8 cellular contexts compared by ENCODE assay signal in the genomic region with DNA sequence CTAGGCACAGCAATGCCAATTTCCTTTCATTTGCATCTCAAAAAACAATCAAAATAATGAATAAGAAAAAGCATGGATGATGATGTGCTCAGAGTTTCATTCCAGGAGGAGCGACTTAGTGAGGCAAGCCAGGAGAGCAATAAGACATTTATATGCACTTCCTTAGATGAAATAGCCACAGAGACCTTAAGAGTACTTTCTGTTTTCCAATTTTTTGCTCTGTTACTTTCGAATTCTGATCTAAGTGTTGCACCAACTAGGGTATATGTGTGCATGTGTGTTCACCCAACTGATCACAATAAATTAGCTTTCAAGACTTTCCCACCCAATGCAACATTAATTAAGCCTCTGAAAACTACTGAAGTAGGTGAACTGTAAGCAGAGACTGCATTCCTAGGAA. TPM values are rescaled to one million over a fixed set of nuclear protein-coding genes. Genes with fewer than 3 reads are reported as not detected.
DNase-seq lines count a peak whose midpoint lies in the region; ATAC-seq and TF ChIP-seq lines count a peak whose summit lies in the region.

No MANE protein-coding gene starts in this region.

- CTCF ChIA-PET in activated CD8-positive, alpha-beta memory T cell treated with anti-CD3 and anti-CD28 coated beads, Interleukin-2, amount 10 ng/mL, durations not matched to agents 7 days and 5 days (lab: Charles Lee) = interaction anchor here (0.9 to 2.0 kb wide), 2 partner anchors 10 to 154 kb away, joined by 3 to 5 read pairs; no protein-coding TSS in a partner anchor

- H3K4me1 ChIP-seq in liver (ENCODE audit: control insufficient read depth in 4 of 4, insufficient read depth in 4 of 4, low read length in 3 of 4) (peaks cover 0 to 13% (median 10%) of the 10 kb centered on the region in 4 donors), thoracic aorta (ENCODE audit: control insufficient read depth in 1 of 2, low read depth in 2 of 2) (peaks cover 0 to 11% of the 10 kb centered on the region in 2 donors)

- no peak for DNase-seq in activated CD8-positive, alpha-beta memory T cell treated with anti-CD3 and anti-CD28 coated beads, Interleukin-2, amount 10 ng/mL, durations not matched to agents 7 days and 5 days
- DNase-seq in activated CD8-positive, alpha-beta memory T cell treated with anti-CD3 and anti-CD28 coated beads, Interleukin-2, amount 50 U/mL, for 4 hours = no peak
- no peak for DNase-seq in astrocyte of the spinal cord (ENCODE audit: low read depth, low spot score)
- DNase-seq in thoracic aorta (ENCODE audit: low spot score) = no peak
- no peak for DNase-seq in AG08396 (ENCODE audit: low spot score)

- WGBS in liver = 42% methylated on average over 2 of the region's 2 CpGs

- peaks cover 19% of the 10 kb centered on the region for H3K4me1 Mint-ChIP-seq in activated CD8-positive, alpha-beta memory T cell treated with anti-CD3 and anti-CD28 coated beads, Interleukin-2, amount 10 ng/mL, durations not matched to agents 7 days and 5 days

- no peak for TF ChIP-seq CTCF in astrocyte of the spinal cord (IDR thresholded peaks at IDR 0.05; ENCODE audit: low read depth, low read length)
- TF ChIP-seq CTCF in liver (IDR thresholded peaks at IDR 0.05; ENCODE audit: low read depth, low read length, missing input control) = no peak
- no peak for TF ChIP-seq CTCF in thoracic aorta (IDR thresholded peaks at IDR 0.05)

- H3K27ac ChIP-seq in liver (ENCODE audit: low read depth in 1 of 2, low read length in 2 of 2) (no peak overlapping the region), thoracic aorta (no peak overlapping the region)

- no peak for ATAC-seq in activated CD8-positive, alpha-beta memory T cell treated with anti-CD3 and anti-CD28 coated beads, Interleukin-2, amount 10 ng/mL, durations not matched to agents 7 days and 5 days
- ATAC-seq in thoracic aorta (ENCODE audit: insufficient number of reproducible peaks, low FRiP score, low read depth) = no peak
- ATAC-seq in HG03460 (IDR thresholded peaks at IDR 0.05; ENCODE audit: unreplicated experiment) = no peak
- ATAC-seq in HG03520 (IDR thresholded peaks at IDR 0.05; ENCODE audit: unreplicated experiment) = no peak

- H3K27me3 ChIP-seq in liver (ENCODE audit: control insufficient read depth in 4 of 4, insufficient read depth in 4 of 4, low read length in 3 of 4) (no peaks in the 10 kb centered on the region), thoracic aorta (replicated peaks; ENCODE audit: insufficient read depth) (no peaks in the 10 kb centered on the region)

- no peak overlapping the region for H3K27ac Mint-ChIP-seq in activated CD8-positive, alpha-beta memory T cell treated with anti-CD3 and anti-CD28 coated beads, Interleukin-2, amount 10 ng/mL, durations not matched to agents 7 days and 5 days

- peak overlapping the region in 1 of 2 donors; percentile 48 for H3K9ac ChIP-seq in liver (ENCODE audit: low read depth in 1 of 2, low read length in 2 of 2)

- peaks cover 6% of the 10 kb centered on the region for H3K36me3 Mint-ChIP-seq in activated CD8-positive, alpha-beta memory T cell treated with anti-CD3 and anti-CD28 coated beads, Interleukin-2, amount 10 ng/mL, durations not matched to agents 7 days and 5 days

- H3K36me3 ChIP-seq in liver (ENCODE audit: control insufficient read depth in 4 of 4, insufficient read depth in 3 of 4, low read depth in 1 of 4, low read length in 3 of 4) (no peaks in the 10 kb centered on the region), thoracic aorta (no peaks in the 10 kb centered on the region)

- H3K4me3 ChIP-seq in astrocyte of the spinal cord (ENCODE audit: low read depth, low read length) = peak overlapping the region; percentile 60
- peak overlapping the region; percentile 49 to 65 (median 60) for H3K4me3 ChIP-seq in liver (ENCODE audit: low read depth in 1 of 3, low read length in 3 of 3)
- peak overlapping the region; percentile 70 for H3K4me3 ChIP-seq in thoracic aorta

- H3K27me3 Mint-ChIP-seq in activated CD8-positive, alpha-beta memory T cell treated with anti-CD3 and anti-CD28 coated beads, Interleukin-2, amount 10 ng/mL, durations not matched to agents 7 days and 5 days = peaks cover 10% of the 10 kb centered on the region

- peaks cover 2% of the 10 kb centered on the region for H3K9me3 Mint-ChIP-seq in activated CD8-positive, alpha-beta memory T cell treated with anti-CD3 and anti-CD28 coated beads, Interleukin-2, amount 10 ng/mL, durations not matched to agents 7 days and 5 days (ENCODE audit: low read depth)

- H3K4me3 Mint-ChIP-seq in activated CD8-positive, alpha-beta memory T cell treated with anti-CD3 and anti-CD28 coated beads, Interleukin-2, amount 10 ng/mL, durations not matched to agents 7 days and 5 days = peak overlapping the region; percentile 77

- no peaks in the 10 kb centered on the region for H3K9me3 ChIP-seq in liver (ENCODE audit: control insufficient read depth in 4 of 4, low read length in 3 of 4)
- no peaks in the 10 kb centered on the region for H3K9me3 ChIP-seq in thoracic aorta

- no peak for TF ChIP-seq RAD21 in liver (IDR thresholded peaks at IDR 0.05)

- in situ Hi-C loops in astrocyte of the spinal cord (cut with HindIII; ENCODE audit: low sequenced_read_pairs) = no loop called here

TF ChIP-seq in liver, 16 proteins besides CTCF, POLR2A, EP300 and RAD21:
- TF ChIP-seq, protein P1, sequence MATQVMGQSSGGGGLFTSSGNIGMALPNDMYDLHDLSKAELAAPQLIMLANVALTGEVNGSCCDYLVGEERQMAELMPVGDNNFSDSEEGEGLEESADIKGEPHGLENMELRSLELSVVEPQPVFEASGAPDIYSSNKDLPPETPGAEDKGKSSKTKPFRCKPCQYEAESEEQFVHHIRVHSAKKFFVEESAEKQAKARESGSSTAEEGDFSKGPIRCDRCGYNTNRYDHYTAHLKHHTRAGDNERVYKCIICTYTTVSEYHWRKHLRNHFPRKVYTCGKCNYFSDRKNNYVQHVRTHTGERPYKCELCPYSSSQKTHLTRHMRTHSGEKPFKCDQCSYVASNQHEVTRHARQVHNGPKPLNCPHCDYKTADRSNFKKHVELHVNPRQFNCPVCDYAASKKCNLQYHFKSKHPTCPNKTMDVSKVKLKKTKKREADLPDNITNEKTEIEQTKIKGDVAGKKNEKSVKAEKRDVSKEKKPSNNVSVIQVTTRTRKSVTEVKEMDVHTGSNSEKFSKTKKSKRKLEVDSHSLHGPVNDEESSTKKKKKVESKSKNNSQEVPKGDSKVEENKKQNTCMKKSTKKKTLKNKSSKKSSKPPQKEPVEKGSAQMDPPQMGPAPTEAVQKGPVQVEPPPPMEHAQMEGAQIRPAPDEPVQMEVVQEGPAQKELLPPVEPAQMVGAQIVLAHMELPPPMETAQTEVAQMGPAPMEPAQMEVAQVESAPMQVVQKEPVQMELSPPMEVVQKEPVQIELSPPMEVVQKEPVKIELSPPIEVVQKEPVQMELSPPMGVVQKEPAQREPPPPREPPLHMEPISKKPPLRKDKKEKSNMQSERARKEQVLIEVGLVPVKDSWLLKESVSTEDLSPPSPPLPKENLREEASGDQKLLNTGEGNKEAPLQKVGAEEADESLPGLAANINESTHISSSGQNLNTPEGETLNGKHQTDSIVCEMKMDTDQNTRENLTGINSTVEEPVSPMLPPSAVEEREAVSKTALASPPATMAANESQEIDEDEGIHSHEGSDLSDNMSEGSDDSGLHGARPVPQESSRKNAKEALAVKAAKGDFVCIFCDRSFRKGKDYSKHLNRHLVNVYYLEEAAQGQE (IDR thresholded peaks at IDR 0.05) = no peak
- TF ChIP-seq FOXA2 (IDR thresholded peaks at IDR 0.05) = no peak
- TF ChIP-seq FOXA1 (IDR thresholded peaks at IDR 0.05) = no peak
- TF ChIP-seq EGR1 (IDR thresholded peaks at IDR 0.05; ENCODE audit: low read depth in 2 of 2) = no peak
- no peak for TF ChIP-seq TAF1 (conservative IDR thresholded peaks at IDR 0.05)
- TF ChIP-seq, protein P2, sequence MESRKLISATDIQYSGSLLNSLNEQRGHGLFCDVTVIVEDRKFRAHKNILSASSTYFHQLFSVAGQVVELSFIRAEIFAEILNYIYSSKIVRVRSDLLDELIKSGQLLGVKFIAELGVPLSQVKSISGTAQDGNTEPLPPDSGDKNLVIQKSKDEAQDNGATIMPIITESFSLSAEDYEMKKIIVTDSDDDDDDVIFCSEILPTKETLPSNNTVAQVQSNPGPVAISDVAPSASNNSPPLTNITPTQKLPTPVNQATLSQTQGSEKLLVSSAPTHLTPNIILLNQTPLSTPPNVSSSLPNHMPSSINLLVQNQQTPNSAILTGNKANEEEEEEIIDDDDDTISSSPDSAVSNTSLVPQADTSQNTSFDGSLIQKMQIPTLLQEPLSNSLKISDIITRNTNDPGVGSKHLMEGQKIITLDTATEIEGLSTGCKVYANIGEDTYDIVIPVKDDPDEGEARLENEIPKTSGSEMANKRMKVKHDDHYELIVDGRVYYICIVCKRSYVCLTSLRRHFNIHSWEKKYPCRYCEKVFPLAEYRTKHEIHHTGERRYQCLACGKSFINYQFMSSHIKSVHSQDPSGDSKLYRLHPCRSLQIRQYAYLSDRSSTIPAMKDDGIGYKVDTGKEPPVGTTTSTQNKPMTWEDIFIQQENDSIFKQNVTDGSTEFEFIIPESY (IDR thresholded peaks at IDR 0.05) = no peak
- no peak for TF ChIP-seq SP1 (IDR thresholded peaks at IDR 0.05)
- no peak for TF ChIP-seq YY1 (IDR thresholded peaks at IDR 0.05)
- TF ChIP-seq NR2F2 (IDR thresholded peaks at IDR 0.05) = no peak
- TF ChIP-seq, protein P3, sequence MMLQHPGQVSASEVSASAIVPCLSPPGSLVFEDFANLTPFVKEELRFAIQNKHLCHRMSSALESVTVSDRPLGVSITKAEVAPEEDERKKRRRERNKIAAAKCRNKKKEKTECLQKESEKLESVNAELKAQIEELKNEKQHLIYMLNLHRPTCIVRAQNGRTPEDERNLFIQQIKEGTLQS (IDR thresholded peaks at IDR 0.05) = no peak
- TF ChIP-seq HNF4G (IDR thresholded peaks at IDR 0.05) = no peak
- no peak for TF ChIP-seq RXRA (IDR thresholded peaks at IDR 0.05)
- TF ChIP-seq GABPA (IDR thresholded peaks at IDR 0.05 in 1 of 2, conservative IDR thresholded peaks at IDR 0.05 in 1 of 2) = no peak
- no peak for TF ChIP-seq HNF4A (conservative IDR thresholded peaks at IDR 0.05)
- TF ChIP-seq, protein P4, sequence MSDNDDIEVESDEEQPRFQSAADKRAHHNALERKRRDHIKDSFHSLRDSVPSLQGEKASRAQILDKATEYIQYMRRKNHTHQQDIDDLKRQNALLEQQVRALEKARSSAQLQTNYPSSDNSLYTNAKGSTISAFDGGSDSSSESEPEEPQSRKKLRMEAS (IDR thresholded peaks at IDR 0.05) = no peak
- TF ChIP-seq JUND (IDR thresholded peaks at IDR 0.05) = no peak

RNA-seq across cellular contexts. Expression of a gene that starts 0.7 kb away (rescaled TPM):
- 1 to 10 TPM in 1 of 2 experiments, under 1 TPM in 1; 0.66 to 3.5 TPM for total RNA-seq in activated CD8-positive, alpha-beta memory T cell treated with anti-CD3 and anti-CD28 coated beads, Interleukin-2, amount 10 ng/mL, durations not matched to agents 7 days and 5 days
- total RNA-seq in liver = 1 to 10 TPM in 1 of 2 donors, under 1 TPM in 1; 0.33 to 4.5 TPM
- under 1 TPM; 0.13 to 0.14 TPM for polyA plus RNA-seq in liver
- total RNA-seq in thoracic aorta = under 1 TPM; 0.42 to 0.95 TPM
